1 cellular context compared by ENCODE assay signal in the genomic region with DNA sequence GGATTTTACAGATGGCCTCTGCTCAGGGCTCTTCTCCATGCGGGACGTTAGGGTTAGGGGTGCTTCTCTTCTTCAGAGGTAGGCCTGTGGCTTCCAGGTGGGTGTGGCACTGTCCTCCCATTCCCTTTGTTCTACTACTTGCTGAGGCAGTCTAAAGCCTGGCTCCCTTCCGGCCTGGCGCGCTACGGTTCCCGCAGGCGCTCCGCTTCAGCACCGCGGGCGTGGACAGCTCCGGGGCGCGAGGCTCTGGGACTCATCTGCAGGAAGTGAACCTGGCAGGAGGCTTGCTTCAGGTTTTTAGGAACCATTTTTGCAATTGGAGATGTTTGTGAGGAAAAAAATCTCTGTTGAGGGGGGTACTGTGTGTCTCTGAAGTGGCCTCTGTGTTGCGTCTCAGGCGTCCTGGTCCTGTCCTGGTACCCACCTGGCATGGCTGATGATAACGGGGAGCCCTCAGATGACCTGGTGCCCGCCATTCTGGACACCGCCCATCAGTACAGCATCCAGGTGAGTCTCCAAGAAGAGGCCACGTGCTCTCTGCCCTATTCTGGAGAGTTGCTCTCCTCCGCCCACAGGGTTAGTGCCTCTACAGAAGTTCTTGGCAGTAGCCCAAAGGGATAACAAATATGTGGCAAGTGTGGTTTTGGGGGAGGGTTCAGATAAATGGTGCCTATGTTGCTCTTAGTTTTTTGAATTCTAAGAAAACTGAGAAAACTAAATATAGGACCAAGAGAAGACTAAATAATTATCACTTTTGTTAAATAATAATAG.
TF ChIP-seq lines count a peak whose summit lies in the region.

No MANE protein-coding gene starts in this region.

TF ChIP-seq in K562, 482 proteins besides CTCF, POLR2A, EP300 and RAD21 (continued from another document and continues in another):
- TF ChIP-seq, protein P1, sequence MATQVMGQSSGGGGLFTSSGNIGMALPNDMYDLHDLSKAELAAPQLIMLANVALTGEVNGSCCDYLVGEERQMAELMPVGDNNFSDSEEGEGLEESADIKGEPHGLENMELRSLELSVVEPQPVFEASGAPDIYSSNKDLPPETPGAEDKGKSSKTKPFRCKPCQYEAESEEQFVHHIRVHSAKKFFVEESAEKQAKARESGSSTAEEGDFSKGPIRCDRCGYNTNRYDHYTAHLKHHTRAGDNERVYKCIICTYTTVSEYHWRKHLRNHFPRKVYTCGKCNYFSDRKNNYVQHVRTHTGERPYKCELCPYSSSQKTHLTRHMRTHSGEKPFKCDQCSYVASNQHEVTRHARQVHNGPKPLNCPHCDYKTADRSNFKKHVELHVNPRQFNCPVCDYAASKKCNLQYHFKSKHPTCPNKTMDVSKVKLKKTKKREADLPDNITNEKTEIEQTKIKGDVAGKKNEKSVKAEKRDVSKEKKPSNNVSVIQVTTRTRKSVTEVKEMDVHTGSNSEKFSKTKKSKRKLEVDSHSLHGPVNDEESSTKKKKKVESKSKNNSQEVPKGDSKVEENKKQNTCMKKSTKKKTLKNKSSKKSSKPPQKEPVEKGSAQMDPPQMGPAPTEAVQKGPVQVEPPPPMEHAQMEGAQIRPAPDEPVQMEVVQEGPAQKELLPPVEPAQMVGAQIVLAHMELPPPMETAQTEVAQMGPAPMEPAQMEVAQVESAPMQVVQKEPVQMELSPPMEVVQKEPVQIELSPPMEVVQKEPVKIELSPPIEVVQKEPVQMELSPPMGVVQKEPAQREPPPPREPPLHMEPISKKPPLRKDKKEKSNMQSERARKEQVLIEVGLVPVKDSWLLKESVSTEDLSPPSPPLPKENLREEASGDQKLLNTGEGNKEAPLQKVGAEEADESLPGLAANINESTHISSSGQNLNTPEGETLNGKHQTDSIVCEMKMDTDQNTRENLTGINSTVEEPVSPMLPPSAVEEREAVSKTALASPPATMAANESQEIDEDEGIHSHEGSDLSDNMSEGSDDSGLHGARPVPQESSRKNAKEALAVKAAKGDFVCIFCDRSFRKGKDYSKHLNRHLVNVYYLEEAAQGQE (CRISPR knock-in tag; IDR thresholded peaks at IDR 0.05; ENCODE audit: low read depth), result peak; percentile 99
- TF ChIP-seq ZKSCAN1 (IDR thresholded peaks at IDR 0.05; ENCODE audit: low read depth, low read length) (0 out of 2 replicates have a peak, but pooled peaks have one; percentile 31), MEF2D (tag; conservative IDR thresholded peaks at IDR 0.05; ENCODE audit: low read depth) (no peak), ATF1 (CRISPR knock-in tag; IDR thresholded peaks at IDR 0.05) (peak; percentile 50; the same call in 1 of the 2 replicates), ATF1 (tag; IDR thresholded peaks at IDR 0.05) (no peak), RNF2 (IDR thresholded peaks at IDR 0.05) (no peak), ETV5 (CRISPR knock-in tag; IDR thresholded peaks at IDR 0.05; ENCODE audit: low read depth) (peak; percentile 91), KDM4B (IDR thresholded peaks at IDR 0.05; ENCODE audit: borderline replicate concordance in 2 of 2, low read depth in 1 of 2) (no peak), ZNF57 (CRISPR knock-in tag; IDR thresholded peaks at IDR 0.05) (no peak), ETV6 (IDR thresholded peaks at IDR 0.05; ENCODE audit: borderline replicate concordance in 1 of 2, low read depth in 2 of 2, low read length in 1 of 2) (no peak), ETV6 (CRISPR knock-in tag; IDR thresholded peaks at IDR 0.05; ENCODE audit: borderline replicate concordance) (peak; percentile 37; the same call in 1 of the 2 replicates), PTBP1 (IDR thresholded peaks at IDR 0.05; ENCODE audit: low read depth, low read length) (no peak), NR2F6 (CRISPR knock-in tag; IDR thresholded peaks at IDR 0.05) (no peak), HSF4 (CRISPR knock-in tag; IDR thresholded peaks at IDR 0.05; ENCODE audit: borderline replicate concordance) (no peak), KLF6 (CRISPR knock-in tag; IDR thresholded peaks at IDR 0.05; ENCODE audit: borderline replicate concordance) (no peak), NFIC (IDR thresholded peaks at IDR 0.05) (peak; percentile 71), HCFC1 (IDR thresholded peaks at IDR 0.05; ENCODE audit: low read depth, low read length) (peak; percentile 41; the same call in 1 of the 2 replicates), IFI16 (CRISPR knock-in tag; IDR thresholded peaks at IDR 0.05) (no peak), CTBP1 (IDR thresholded peaks at IDR 0.05; ENCODE audit: borderline replicate concordance) (peak; percentile 54; the same call in 1 of the 2 replicates), RBBP5 (IDR thresholded peaks at IDR 0.05; ENCODE audit: borderline replicate concordance, insufficient read depth, low read length, poor library complexity, severe bottlenecking) (no peak), NR4A1 (CRISPR knock-in tag; IDR thresholded peaks at IDR 0.05) (0 out of 2 replicates have a peak, but pooled peaks have one; percentile 22), NR4A1 (tag; IDR thresholded peaks at IDR 0.05) (no peak), TSC22D4 (tag; IDR thresholded peaks at IDR 0.05) (no peak), KLF16 (IDR thresholded peaks at IDR 0.05) (no peak), HOXB6 (CRISPR knock-in tag; IDR thresholded peaks at IDR 0.05; ENCODE audit: borderline replicate concordance) (no peak), E2F8 (IDR thresholded peaks at IDR 0.05; ENCODE audit: low read depth, partially characterized antibody) (no peak), ZNF24 (IDR thresholded peaks at IDR 0.05) (peak; percentile 37; the same call in 1 of the 2 replicates), ZZZ3 (IDR thresholded peaks at IDR 0.05) (no peak), NFXL1 (CRISPR knock-in tag; IDR thresholded peaks at IDR 0.05) (no peak; the same call in 1 of the 2 replicates), RBM25 (IDR thresholded peaks at IDR 0.05; ENCODE audit: low read depth, low read length, severe bottlenecking) (no peak), SRSF7 (optimal IDR thresholded peaks at IDR 0.05; ENCODE audit: low read depth, low read length) (no peak), KLF13 (tag; IDR thresholded peaks at IDR 0.05; ENCODE audit: borderline replicate concordance, low read depth) (0 out of 2 replicates have a peak, but pooled peaks have one; percentile 16), ZNF445 (CRISPR knock-in tag; IDR thresholded peaks at IDR 0.05; ENCODE audit: low read depth) (no peak)
- TF ChIP-seq, protein P2, sequence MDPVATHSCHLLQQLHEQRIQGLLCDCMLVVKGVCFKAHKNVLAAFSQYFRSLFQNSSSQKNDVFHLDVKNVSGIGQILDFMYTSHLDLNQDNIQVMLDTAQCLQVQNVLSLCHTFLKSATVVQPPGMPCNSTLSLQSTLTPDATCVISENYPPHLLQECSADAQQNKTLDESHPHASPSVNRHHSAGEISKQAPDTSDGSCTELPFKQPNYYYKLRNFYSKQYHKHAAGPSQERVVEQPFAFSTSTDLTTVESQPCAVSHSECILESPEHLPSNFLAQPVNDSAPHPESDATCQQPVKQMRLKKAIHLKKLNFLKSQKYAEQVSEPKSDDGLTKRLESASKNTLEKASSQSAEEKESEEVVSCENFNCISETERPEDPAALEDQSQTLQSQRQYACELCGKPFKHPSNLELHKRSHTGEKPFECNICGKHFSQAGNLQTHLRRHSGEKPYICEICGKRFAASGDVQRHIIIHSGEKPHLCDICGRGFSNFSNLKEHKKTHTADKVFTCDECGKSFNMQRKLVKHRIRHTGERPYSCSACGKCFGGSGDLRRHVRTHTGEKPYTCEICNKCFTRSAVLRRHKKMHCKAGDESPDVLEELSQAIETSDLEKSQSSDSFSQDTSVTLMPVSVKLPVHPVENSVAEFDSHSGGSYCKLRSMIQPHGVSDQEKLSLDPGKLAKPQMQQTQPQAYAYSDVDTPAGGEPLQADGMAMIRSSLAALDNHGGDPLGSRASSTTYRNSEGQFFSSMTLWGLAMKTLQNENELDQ (CRISPR knock-in tag; IDR thresholded peaks at IDR 0.05; ENCODE audit: borderline replicate concordance), result peak; percentile 34; the same call in 1 of the 2 replicates
- TF ChIP-seq, protein P3, sequence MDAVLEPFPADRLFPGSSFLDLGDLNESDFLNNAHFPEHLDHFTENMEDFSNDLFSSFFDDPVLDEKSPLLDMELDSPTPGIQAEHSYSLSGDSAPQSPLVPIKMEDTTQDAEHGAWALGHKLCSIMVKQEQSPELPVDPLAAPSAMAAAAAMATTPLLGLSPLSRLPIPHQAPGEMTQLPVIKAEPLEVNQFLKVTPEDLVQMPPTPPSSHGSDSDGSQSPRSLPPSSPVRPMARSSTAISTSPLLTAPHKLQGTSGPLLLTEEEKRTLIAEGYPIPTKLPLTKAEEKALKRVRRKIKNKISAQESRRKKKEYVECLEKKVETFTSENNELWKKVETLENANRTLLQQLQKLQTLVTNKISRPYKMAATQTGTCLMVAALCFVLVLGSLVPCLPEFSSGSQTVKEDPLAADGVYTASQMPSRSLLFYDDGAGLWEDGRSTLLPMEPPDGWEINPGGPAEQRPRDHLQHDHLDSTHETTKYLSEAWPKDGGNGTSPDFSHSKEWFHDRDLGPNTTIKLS (IDR thresholded peaks at IDR 0.05; ENCODE audit: borderline replicate concordance, low read depth), result no peak
- TF ChIP-seq, protein P4, sequence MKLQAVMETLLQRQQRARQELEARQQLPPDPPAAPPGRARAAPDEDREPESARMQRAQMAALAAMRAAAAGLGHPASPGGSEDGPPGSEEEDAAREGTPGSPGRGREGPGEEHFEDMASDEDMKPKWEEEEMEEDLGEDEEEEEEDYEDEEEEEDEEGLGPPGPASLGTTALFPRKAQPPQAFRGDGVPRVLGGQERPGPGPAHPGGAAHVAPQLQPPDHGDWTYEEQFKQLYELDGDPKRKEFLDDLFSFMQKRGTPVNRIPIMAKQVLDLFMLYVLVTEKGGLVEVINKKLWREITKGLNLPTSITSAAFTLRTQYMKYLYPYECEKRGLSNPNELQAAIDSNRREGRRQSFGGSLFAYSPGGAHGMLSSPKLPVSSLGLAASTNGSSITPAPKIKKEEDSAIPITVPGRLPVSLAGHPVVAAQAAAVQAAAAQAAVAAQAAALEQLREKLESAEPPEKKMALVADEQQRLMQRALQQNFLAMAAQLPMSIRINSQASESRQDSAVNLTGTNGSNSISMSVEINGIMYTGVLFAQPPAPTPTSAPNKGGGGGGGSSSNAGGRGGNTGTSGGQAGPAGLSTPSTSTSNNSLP (IDR thresholded peaks at IDR 0.05; ENCODE audit: borderline replicate concordance, low read depth, low read length), result no peak
- TF ChIP-seq, protein P5, sequence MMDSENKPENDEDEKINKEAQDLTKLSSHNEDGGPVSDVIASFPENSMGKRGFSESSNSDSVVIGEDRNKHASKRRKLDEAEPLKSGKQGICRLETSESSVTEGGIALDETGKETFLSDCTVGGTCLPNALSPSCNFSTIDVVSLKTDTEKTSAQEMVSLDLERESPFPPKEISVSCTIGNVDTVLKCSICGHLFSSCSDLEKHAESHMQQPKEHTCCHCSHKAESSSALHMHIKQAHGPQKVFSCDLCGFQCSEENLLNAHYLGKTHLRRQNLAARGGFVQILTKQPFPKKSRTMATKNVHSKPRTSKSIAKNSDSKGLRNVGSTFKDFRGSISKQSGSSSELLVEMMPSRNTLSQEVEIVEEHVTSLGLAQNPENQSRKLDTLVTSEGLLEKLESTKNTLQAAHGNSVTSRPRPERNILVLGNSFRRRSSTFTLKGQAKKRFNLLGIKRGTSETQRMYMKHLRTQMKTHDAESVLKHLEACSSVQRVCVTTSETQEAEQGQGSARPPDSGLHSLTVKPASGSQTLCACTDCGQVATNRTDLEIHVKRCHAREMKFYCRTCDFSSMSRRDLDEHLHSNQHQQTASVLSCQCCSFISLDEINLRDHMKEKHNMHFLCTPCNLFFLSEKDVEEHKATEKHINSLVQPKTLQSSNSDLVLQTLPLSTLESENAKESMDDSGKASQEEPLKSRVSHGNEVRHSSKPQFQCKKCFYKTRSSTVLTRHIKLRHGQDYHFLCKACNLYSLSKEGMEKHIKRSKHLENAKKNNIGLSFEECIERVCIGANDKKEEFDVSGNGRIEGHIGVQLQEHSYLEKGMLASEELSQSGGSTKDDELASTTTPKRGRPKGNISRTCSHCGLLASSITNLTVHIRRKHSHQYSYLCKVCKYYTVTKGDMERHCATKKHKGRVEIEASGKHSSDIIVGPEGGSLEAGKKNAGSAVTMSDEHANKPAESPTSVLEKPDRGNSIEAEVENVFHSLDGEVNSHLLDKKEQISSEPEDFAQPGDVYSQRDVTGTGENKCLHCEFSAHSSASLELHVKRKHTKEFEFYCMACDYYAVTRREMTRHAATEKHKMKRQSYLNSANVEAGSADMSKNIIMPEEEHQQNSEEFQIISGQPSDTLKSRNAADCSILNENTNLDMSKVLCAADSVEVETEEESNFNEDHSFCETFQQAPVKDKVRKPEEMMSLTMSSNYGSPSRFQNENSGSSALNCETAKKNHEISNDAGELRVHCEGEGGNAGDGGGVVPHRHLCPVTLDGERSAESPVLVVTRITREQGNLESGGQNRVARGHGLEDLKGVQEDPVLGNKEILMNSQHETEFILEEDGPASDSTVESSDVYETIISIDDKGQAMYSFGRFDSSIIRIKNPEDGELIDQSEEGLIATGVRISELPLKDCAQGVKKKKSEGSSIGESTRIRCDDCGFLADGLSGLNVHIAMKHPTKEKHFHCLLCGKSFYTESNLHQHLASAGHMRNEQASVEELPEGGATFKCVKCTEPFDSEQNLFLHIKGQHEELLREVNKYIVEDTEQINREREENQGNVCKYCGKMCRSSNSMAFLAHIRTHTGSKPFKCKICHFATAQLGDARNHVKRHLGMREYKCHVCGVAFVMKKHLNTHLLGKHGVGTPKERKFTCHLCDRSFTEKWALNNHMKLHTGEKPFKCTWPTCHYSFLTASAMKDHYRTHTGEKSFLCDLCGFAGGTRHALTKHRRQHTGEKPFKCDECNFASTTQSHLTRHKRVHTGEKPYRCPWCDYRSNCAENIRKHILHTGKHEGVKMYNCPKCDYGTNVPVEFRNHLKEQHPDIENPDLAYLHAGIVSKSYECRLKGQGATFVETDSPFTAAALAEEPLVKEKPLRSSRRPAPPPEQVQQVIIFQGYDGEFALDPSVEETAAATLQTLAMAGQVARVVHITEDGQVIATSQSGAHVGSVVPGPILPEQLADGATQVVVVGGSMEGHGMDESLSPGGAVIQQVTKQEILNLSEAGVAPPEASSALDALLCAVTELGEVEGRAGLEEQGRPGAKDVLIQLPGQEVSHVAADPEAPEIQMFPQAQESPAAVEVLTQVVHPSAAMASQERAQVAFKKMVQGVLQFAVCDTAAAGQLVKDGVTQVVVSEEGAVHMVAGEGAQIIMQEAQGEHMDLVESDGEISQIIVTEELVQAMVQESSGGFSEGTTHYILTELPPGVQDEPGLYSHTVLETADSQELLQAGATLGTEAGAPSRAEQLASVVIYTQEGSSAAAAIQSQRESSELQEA (IDR thresholded peaks at IDR 0.05; ENCODE audit: low read depth), result no peak
